8 cellular contexts compared by ENCODE assay signal in genomic region chr12:101407438-101408345, GRCh38. TPM values are rescaled to one million over a fixed set of nuclear protein-coding genes. Genes with fewer than 3 reads are reported as not detected.
DNase-seq lines count a peak whose midpoint lies in the region; FAIRE-seq and TF ChIP-seq lines count a peak whose summit lies in the region.

ARL1 (minus strand) TSS chr12:101407772; CDS start chr12:101407645, 127 bp downstream.

- no peak within 1 kb of the TSS for H3K23ac ChIP-seq in H9 (ENCODE audit: insufficient read length, low read depth, low read length)

- DNase-seq in H9 (peak; percentile 83), M059J (ENCODE audit: low read depth) (peak; percentile 78), SIG-M5 treated with dmso at 0.1 percent for 504 hours (lab: John Stamatoyannopoulos, UW; ENCODE audit: unreplicated experiment) (peak; percentile 89), activated gamma-delta T cell treated with Interleukin-2 at 50 U/mL for 16 hours (peak; percentile 70), foreskin fibroblast (peak; percentile 85 to 95), neural progenitor cell (ENCODE audit: low spot score) (peak; percentile 90)

- peaks cover 14% of the 10 kb centered on the region for H3F3A ChIP-seq in neural progenitor cell (ENCODE audit: low read depth)

- no peak within 1 kb of the TSS for H2BK5ac ChIP-seq in H9 (ENCODE audit: insufficient read length, low read length)

- H3K56ac ChIP-seq in H9 (ENCODE audit: insufficient read length, low read depth, low read length) = no peak within 1 kb of the TSS

- no peaks in the 10 kb centered on the region for H3K79me1 ChIP-seq in H9 (ENCODE audit: insufficient read depth, low read depth, low read length, poor library complexity, severe bottlenecking)

- H3K27me3 Mint-ChIP-seq in H9 (ENCODE audit: low read depth) (no peaks in the 10 kb centered on the region), neural progenitor cell (ENCODE audit: insufficient read depth, low read depth) (peaks cover 3% of the 10 kb centered on the region)

- H3K4me3 ChIP-seq in foreskin fibroblast (ENCODE audit: low read depth in 1 of 2, low read length in 2 of 2) (peak within 1 kb of the TSS; percentile 73 to 96), neural progenitor cell (peak within 1 kb of the TSS; percentile 76), stomach smooth muscle (ENCODE audit: low read length in 2 of 2) (peak within 1 kb of the TSS; percentile 94 to 98)

- peak within 1 kb of the TSS; percentile 82 for H2BK120ac ChIP-seq in H9 (ENCODE audit: low read depth, low read length, poor library complexity, severe bottlenecking)

- H2BK20ac ChIP-seq in H9 (ENCODE audit: low read depth, low read length, poor library complexity, severe bottlenecking) = no peak within 1 kb of the TSS

- H2BK12ac ChIP-seq in H9 (ENCODE audit: insufficient read length, low read depth, low read length) = no peak within 1 kb of the TSS

- no peak within 1 kb of the TSS for H2AK5ac ChIP-seq in H9 (ENCODE audit: insufficient read length, low read length)

- H4K8ac ChIP-seq in H9 (replicated peaks; ENCODE audit: insufficient read length, low read depth, low read length) = no peak within 1 kb of the TSS

- H3K4ac ChIP-seq in H9 (ENCODE audit: low read depth, low read length) = no peak within 1 kb of the TSS; the same call in 1 of the 2 replicates

- H3T11ph ChIP-seq in H9 (ENCODE audit: low read length) = no peak within 1 kb of the TSS

- H2BK15ac ChIP-seq in H9 (ENCODE audit: low read depth, low read length) = no peak within 1 kb of the TSS; the same call in 1 of the 2 replicates

- H3K36me3 Mint-ChIP-seq in H9 (ENCODE audit: insufficient read depth in 1 of 3, low read depth in 3 of 3) (peaks cover 0 to 6% (median 6%) of the 10 kb centered on the region in 3 experiments; a peak in 4 of 7 replicates), neural progenitor cell (peaks cover 4% of the 10 kb centered on the region)

- H3K4me1 Mint-ChIP-seq in H9 (peaks cover 8 to 9% of the 10 kb centered on the region in 2 experiments), neural progenitor cell (peaks cover 11% of the 10 kb centered on the region)

- peak within 1 kb of the TSS; percentile 96 to 99 (median 99) for H3K27ac Mint-ChIP-seq in H9
- H3K27ac Mint-ChIP-seq in neural progenitor cell = peak within 1 kb of the TSS; percentile 96

- no peak within 1 kb of the TSS for H4K91ac ChIP-seq in H9 (ENCODE audit: insufficient read length, low read depth, low read length)

- FAIRE-seq in G401.6 (lab: Jason Lieb, UNC) = peak; percentile 6

- peak within 1 kb of the TSS; percentile 94 for H3K9ac ChIP-seq in H9 (ENCODE audit: extremely low read depth, insufficient read length, low read length)
- H3K9ac ChIP-seq in neural progenitor cell = peak within 1 kb of the TSS; percentile 79
- H3K9ac ChIP-seq in stomach smooth muscle (ENCODE audit: low read length in 2 of 2) = peak within 1 kb of the TSS; percentile 97 to 99

- peaks cover under 1% of the 10 kb centered on the region for H3K36me3 ChIP-seq in neural progenitor cell
- peaks cover 0 to 3% of the 10 kb centered on the region in 2 donors for H3K36me3 ChIP-seq in stomach smooth muscle (ENCODE audit: control insufficient read depth in 2 of 2, insufficient read depth in 2 of 2, low read length in 2 of 2)

- no peaks in the 10 kb centered on the region for H3K4me1 ChIP-seq in H9 (ENCODE audit: insufficient read depth, low read length)
- H3K4me1 ChIP-seq in neural progenitor cell = peaks cover 5% of the 10 kb centered on the region
- H3K4me1 ChIP-seq in stomach smooth muscle (ENCODE audit: control insufficient read depth, insufficient read depth, low read length) = peaks cover 9% of the 10 kb centered on the region

- H3K4me3 Mint-ChIP-seq in H9 (peak within 1 kb of the TSS; percentile 95 to 99), neural progenitor cell (peak within 1 kb of the TSS; percentile 97)

- no CpG with 5 or more reads among the region's 71 CpGs for WGBS in H9 (ENCODE audit: extremely low coverage, insufficient read length, low lambda C conversion rate)

- H4K20me1 ChIP-seq in H9 (ENCODE audit: control insufficient read depth, insufficient read depth, insufficient read length) (no peaks in the 10 kb centered on the region), neural progenitor cell (ENCODE audit: low read depth) (peaks cover 15% of the 10 kb centered on the region)

- peaks cover 11% of the 10 kb centered on the region for H3K23me2 ChIP-seq in H9 (ENCODE audit: insufficient read length, low read depth, low read length, poor library complexity, severe bottlenecking)

- H3K27me3 ChIP-seq in H9 (ENCODE audit: insufficient read depth, low read length) = no peaks in the 10 kb centered on the region
- no peaks in the 10 kb centered on the region for H3K27me3 ChIP-seq in neural progenitor cell
- no peaks in the 10 kb centered on the region for H3K27me3 ChIP-seq in stomach smooth muscle (ENCODE audit: control insufficient read depth in 1 of 2, insufficient read depth in 2 of 2, low read length in 2 of 2)

- no peak within 1 kb of the TSS for H4K5ac ChIP-seq in H9 (ENCODE audit: insufficient read length, low read depth, low read length)

- H3K79me2 ChIP-seq in H9 (ENCODE audit: insufficient read depth, low read length) (peaks cover 8% of the 10 kb centered on the region; the same call in 1 of the 2 replicates), neural progenitor cell (ENCODE audit: low read depth) (peaks cover 48% of the 10 kb centered on the region)

- H3K9me3 Mint-ChIP-seq in H9 (peaks cover 0 to 3% of the 10 kb centered on the region in 2 experiments; a peak in 1 of 5 replicates), neural progenitor cell (no peaks in the 10 kb centered on the region)

- H2AFZ ChIP-seq in H9 (ENCODE audit: low read length) (peak within 1 kb of the TSS; percentile 34), neural progenitor cell (replicated peaks) (peak within 1 kb of the TSS; percentile 93)

- peak within 1 kb of the TSS; percentile 92 for H3K14ac ChIP-seq in H9 (ENCODE audit: insufficient read depth, low read length)

- H3K27ac ChIP-seq in H9 (ENCODE audit: insufficient read length, low read depth, low read length) (peak within 1 kb of the TSS; percentile 70), neural progenitor cell (peak within 1 kb of the TSS; percentile 90), stomach smooth muscle (ENCODE audit: low read length) (peak within 1 kb of the TSS; percentile 88)

- H3K9me3 ChIP-seq in H9 (ENCODE audit: control insufficient read depth, low read depth, low read length) (no peaks in the 10 kb centered on the region), neural progenitor cell (ENCODE audit: low read depth) (no peaks in the 10 kb centered on the region), stomach smooth muscle (ENCODE audit: control insufficient read depth in 2 of 2, low read length in 2 of 2) (no peaks in the 10 kb centered on the region)

- TF ChIP-seq CTCF in H9 (conservative IDR thresholded peaks at IDR 0.05) (no peak), foreskin fibroblast (IDR thresholded peaks at IDR 0.05; ENCODE audit: low read depth, low read length) (no peak), neural progenitor cell (IDR thresholded peaks at IDR 0.05) (no peak)

- peak within 1 kb of the TSS; percentile 92 for H3K18ac ChIP-seq in H9 (ENCODE audit: insufficient read length, low read depth, low read length)

- H3K4me2 ChIP-seq in H9 (ENCODE audit: insufficient read depth, insufficient read length, low read length) (peak within 1 kb of the TSS; percentile 86), neural progenitor cell (peak within 1 kb of the TSS; percentile 91)

RNA-seq across cellular contexts. Expression of gene ARL1, which starts in this region (rescaled TPM):
- total RNA-seq in H9 (2021) (68.0 and 71.1 TPM in 2 replicates), neural progenitor cell (ENCODE audit: low replicate concordance) (47.5 and 89.8 TPM in 2 replicates)
- total RNA-seq in M059J (2014; rRNA removed; shearing (Covaris generic)) = 61.6 and 88.0 TPM in 2 replicates

Comparison
In these comparisons a context has a peak if more than half of its experiments do, and no peak if none do; other contexts are left out.
1. Peak in every context shown above with its lines: DNase-seq, H3K4me3 ChIP-seq and H3K27ac ChIP-seq.